Comparison of ENCODE assay signal across 20 cellular contexts in genomic region chr15:36925671-36926421, GRCh38.
DNase-seq lines count a peak whose midpoint lies in the region; ATAC-seq and TF ChIP-seq lines count a peak whose summit lies in the region.
"Had no signal": no experiment of that assay in that cellular context is flagged by ENCODE, and none has a peak within 500 bp of the region (broad histone marks: within the 10 kb centered on the region; RNA-seq: fewer than 3 reads in every experiment).

No MANE protein-coding gene starts in this region.

- peak overlapping the region; percentile 78 for H3K27ac Mint-ChIP-seq in progenitor cell of endocrine pancreas
- H3K27ac Mint-ChIP-seq: activated naive CD8-positive, alpha-beta T cell treated with anti-CD3 and anti-CD28 coated beads for 36 hours; activated T-helper 2 cell treated with anti-CD3 and anti-CD28 coated beads, Interferon-gamma antibody, Interleukin-2, Interleukin-4, amounts not matched to agents 10 μg/mL and 5 μg/mL and 100 μg/mL, durations not matched to agents 14 hours and 24 hours and 36 hours had no signal

- H3K4me3 Mint-ChIP-seq in progenitor cell of endocrine pancreas (ENCODE audit: low read depth) = no peak overlapping the region
- H3K4me3 Mint-ChIP-seq: activated naive CD8-positive, alpha-beta T cell treated with anti-CD3 and anti-CD28 coated beads for 36 hours had no signal

- H3K4me1 Mint-ChIP-seq in progenitor cell of endocrine pancreas (ENCODE audit: low read depth) = peaks cover 18% of the 10 kb centered on the region
- H3K4me1 Mint-ChIP-seq: activated naive CD8-positive, alpha-beta T cell treated with anti-CD3 and anti-CD28 coated beads for 36 hours had no signal

- TF ChIP-seq CTCF in progenitor cell of endocrine pancreas (IDR thresholded peaks at IDR 0.05; ENCODE audit: unreplicated experiment) = no peak

- DNase-seq in NCI-H1092 treated with DMSO at 0.1 percent for 48 hours (lab: John Stamatoyannopoulos, UW) (peak; percentile 2), NCI-H1092 (lab: John Stamatoyannopoulos, UW) (no peak), NCI-H1417 (lab: John Stamatoyannopoulos, UW) (peak in 2 of 3 experiments; percentile 68 to 94), NCI-H748 treated with DMSO at 0.1 percent for 48 hours (lab: John Stamatoyannopoulos, UW) (peak; percentile 32), progenitor cell of endocrine pancreas (ENCODE audit: low spot score, unreplicated experiment) (no peak), HuH-7 (ENCODE audit: low spot score) (no peak), SIG-M5 treated with dmso at 0.1 percent for 504 hours (lab: John Stamatoyannopoulos, UW; ENCODE audit: unreplicated experiment) (no peak)
- DNase-seq: 8988T; activated CD4-positive, alpha-beta T cell treated with anti-CD3 and anti-CD28 coated beads, Interleukin-2, amount 50 U/mL, for 1 hour; activated naive CD8-positive, alpha-beta T cell treated with anti-CD3 and anti-CD28 coated beads for 36 hours; islet precursor cell; NCI-H2029 treated with DMSO at 0.1 percent for 48 hours; occipital lobe; spleen; stimulated activated CD4-positive, alpha-beta T cell treated with anti-CD3 and anti-CD28 coated beads, Interleukin-4, amount 100 ng/mL, for 24 hours; stimulated activated naive CD4-positive, alpha-beta T cell treated with Interleukin-2 at 50 U/mL for 16 hours had no signal

- ATAC-seq in GM19452 (IDR thresholded peaks at IDR 0.05; ENCODE audit: unreplicated experiment) = no peak
- ATAC-seq: esophagus mucosa, SK-N-SH treated with all-trans-retinoic acid at 6 μM for 48 hours had no signal

- peaks cover 2% of the 10 kb centered on the region for H3K9me3 Mint-ChIP-seq in progenitor cell of endocrine pancreas (ENCODE audit: low read depth)
- H3K9me3 Mint-ChIP-seq: activated naive CD8-positive, alpha-beta T cell treated with anti-CD3 and anti-CD28 coated beads for 36 hours; activated T-helper 2 cell treated with anti-CD3 and anti-CD28 coated beads, Interferon-gamma antibody, Interleukin-2, Interleukin-4, amounts not matched to agents 10 μg/mL and 5 μg/mL and 100 μg/mL, durations not matched to agents 14 hours and 24 hours and 36 hours had no signal

- no peaks in the 10 kb centered on the region for H3K27me3 Mint-ChIP-seq in progenitor cell of endocrine pancreas

- peaks cover 52% of the 10 kb centered on the region for H3K36me3 Mint-ChIP-seq in progenitor cell of endocrine pancreas (ENCODE audit: insufficient read depth)
- H3K36me3 Mint-ChIP-seq: activated naive CD8-positive, alpha-beta T cell treated with anti-CD3 and anti-CD28 coated beads for 36 hours had no signal

Comparison
In these comparisons a context has a peak if more than half of its experiments do, and no peak if none do; other contexts are left out.
1. DNase-seq: peak in NCI-H1092 treated with DMSO at 0.1 percent for 48 hours (single experiment), NCI-H1417 (2 of 3) and NCI-H748 treated with DMSO at 0.1 percent for 48 hours (single experiment); none in NCI-H1092 (single experiment), progenitor cell of endocrine pancreas (single experiment), HuH-7 (single experiment) and SIG-M5 treated with dmso at 0.1 percent for 504 hours (single experiment).